In the genomic region with DNA sequence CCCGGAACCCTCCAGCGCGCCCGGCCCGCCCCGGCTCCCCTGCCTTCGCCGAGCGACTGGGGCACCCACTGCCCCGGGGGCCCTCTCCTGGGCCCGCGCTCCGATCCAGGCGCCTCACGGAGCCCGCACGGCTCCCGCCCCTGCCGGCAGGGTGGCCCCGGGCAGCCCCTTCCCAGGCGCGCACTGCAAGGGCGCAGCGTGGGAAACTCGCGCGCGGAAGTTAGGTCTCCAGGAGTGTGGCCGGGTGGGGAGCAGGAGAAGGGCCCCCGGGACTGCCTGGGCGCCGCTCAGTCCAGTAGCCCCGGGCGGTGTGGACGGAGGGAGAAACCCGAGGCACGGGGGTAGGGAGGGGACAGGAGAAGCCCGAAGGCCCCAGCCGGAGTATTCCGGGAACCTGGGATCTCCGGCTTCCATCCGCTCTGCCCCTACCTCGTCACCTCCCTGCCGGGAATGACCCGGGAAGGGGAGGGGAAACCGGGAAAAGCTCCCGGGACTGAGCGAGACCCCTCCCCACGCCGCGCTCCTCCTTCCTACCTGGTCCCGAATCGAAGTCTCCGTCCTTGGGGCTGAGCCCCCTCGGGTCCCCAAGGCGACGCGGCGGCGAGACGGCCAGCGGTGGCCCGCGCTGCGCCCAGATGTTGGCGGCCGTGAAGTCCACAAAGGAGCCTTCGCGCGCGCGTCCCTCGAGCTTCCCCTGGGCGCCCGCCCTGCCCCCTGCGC, we compare ENCODE assay signal across 8 cellular contexts.
DNase-seq lines count a peak whose midpoint lies in the region; FAIRE-seq lines count a peak whose summit lies in the region.

No MANE protein-coding gene starts in this region.

- peak overlapping the region; percentile 98 for H3K9ac ChIP-seq in adipocyte (ENCODE audit: low read length)

- DNase-seq in ELF-1 (ENCODE audit: low read depth, low spot score) (peak; percentile 56), HuH-7.5 (ENCODE audit: low spot score) (peak; percentile 86), adipocyte (ENCODE audit: low read depth) (peak; percentile 60), UCSD-AML1 (lab: John Stamatoyannopoulos, UW; ENCODE audit: unreplicated experiment) (no peak), NCI-H526 treated with DMSO at 0.1 percent for 48 hours (lab: John Stamatoyannopoulos, UW) (no peak), GM19239 (ENCODE audit: insufficient read length, low spot score) (no peak)

- H3K27me3 ChIP-seq in adipocyte (replicated peaks; ENCODE audit: control insufficient read depth, insufficient read depth, low read length): no peaks in the 10 kb centered on the region

- H3K4me3 ChIP-seq in adipocyte (ENCODE audit: low read length) (peak overlapping the region; percentile 84), iPS-11a (ENCODE audit: low read depth, low read length) (peak overlapping the region; percentile 82), skin epidermis (peak overlapping the region; percentile 68 to 95 (median 83))

- peaks cover 35% of the 10 kb centered on the region for H3K4me1 ChIP-seq in adipocyte (ENCODE audit: control insufficient read depth, insufficient read depth, low read length)

- H3K9me3 ChIP-seq in adipocyte (ENCODE audit: control insufficient read depth, low read length): no peaks in the 10 kb centered on the region

- no peak for FAIRE-seq in GM19239 (lab: Jason Lieb, UNC)

- peak overlapping the region; percentile 59 to 99 (median 98) for H3K27ac ChIP-seq in skin epidermis

- peaks cover 29% of the 10 kb centered on the region for H3K36me3 ChIP-seq in adipocyte (ENCODE audit: control insufficient read depth, insufficient read depth, low read length, severe bottlenecking)

Comparison
In these comparisons a context has a peak if more than half of its experiments do, and no peak if none do; other contexts are left out.
1. DNase-seq: peak in ELF-1 (single experiment), HuH-7.5 (single experiment) and adipocyte (single experiment); none in UCSD-AML1 (single experiment), NCI-H526 treated with DMSO at 0.1 percent for 48 hours (single experiment) and GM19239 (single experiment).
2. Peak in every context shown above with its lines, with median percentiles within 50 percentile points of each other: H3K4me3 ChIP-seq.